In genomic region chr12:53078425-53079225, GRCh38 we compare ENCODE assay signal across 8 cellular contexts. TPM values are rescaled to one million over a fixed set of nuclear protein-coding genes. Genes with fewer than 3 reads are reported as not detected.
A peak's percentile ranks its signal among the peaks of the same experiment; 100 is the strongest.
DNase-seq lines count a peak whose midpoint lies in the region; ATAC-seq and TF ChIP-seq lines count a peak whose summit lies in the region.

No MANE protein-coding gene starts in this region.

- 24% methylated on average over 11 of the region's 25 CpGs for WGBS in esophagus muscularis mucosa
- no CpG with 5 or more reads among the region's 25 CpGs for WGBS in trophoblast cell (ENCODE audit: extremely low coverage, insufficient coverage, insufficient read length)

- TF ChIP-seq EP300 in esophagus muscularis mucosa (IDR thresholded peaks at IDR 0.05): no peak

- peak overlapping the region; percentile 66 to 78 (median 72) for H3K4me3 ChIP-seq in esophagus muscularis mucosa
- H3K4me3 ChIP-seq in trophoblast cell (ENCODE audit: low read depth, low read length): peak overlapping the region; percentile 76

- peak overlapping the region; percentile 57 for H2AFZ ChIP-seq in trophoblast cell (ENCODE audit: insufficient read depth, low read length, poor library complexity)

- H3K4me2 ChIP-seq in trophoblast cell (ENCODE audit: low read length): peak overlapping the region; percentile 80

- DNase-seq in AG08396 (ENCODE audit: low spot score): peak; percentile 30
- DNase-seq in activated B cell treated with CpG ODN at 0.5 μM for 24 hours: no peak
- no peak for DNase-seq in esophagus muscularis mucosa (ENCODE audit: extremely low spot score)
- peak in 1 of 2 donors; percentile 47 for DNase-seq in trophoblast cell
- DNase-seq in stimulated activated CD4-positive, alpha-beta T cell treated with anti-CD3 and anti-CD28 coated beads, Interleukin-15, amount 100 ng/mL, for 24 hours: no peak

- TF ChIP-seq CTCF in activated B cell treated with CpG ODN at 0.5 μM for 24 hours (IDR thresholded peaks at IDR 0.05) (no peak), esophagus muscularis mucosa (IDR thresholded peaks at IDR 0.05) (no peak)

- ATAC-seq in GM18873 (IDR thresholded peaks at IDR 0.05; ENCODE audit: low FRiP score, unreplicated experiment) (peak; percentile 14), HG03571 (IDR thresholded peaks at IDR 0.05; ENCODE audit: unreplicated experiment) (peak; percentile 16), activated B cell treated with CpG ODN at 0.5 μM for 24 hours (ENCODE audit: low read depth) (peak; percentile 17), GM21381 (IDR thresholded peaks at IDR 0.05; ENCODE audit: unreplicated experiment) (no peak)

- peak overlapping the region; percentile 51 for H3K18ac ChIP-seq in trophoblast cell (ENCODE audit: low read length)

- peak overlapping the region; percentile 3 for H2BK120ac ChIP-seq in trophoblast cell (ENCODE audit: insufficient read depth, low read length, poor library complexity)

- peak overlapping the region; percentile 92 for H3K4me3 Mint-ChIP-seq in activated B cell treated with CpG ODN at 0.5 μM for 24 hours

- H3K27ac Mint-ChIP-seq in activated B cell treated with CpG ODN at 0.5 μM for 24 hours: peak overlapping the region; percentile 73

- H3K36me3 Mint-ChIP-seq in activated B cell treated with CpG ODN at 0.5 μM for 24 hours (ENCODE audit: low read depth): peaks cover 44% of the 10 kb centered on the region

- H3K9me3 ChIP-seq in esophagus muscularis mucosa: no peaks in the 10 kb centered on the region
- H3K9me3 ChIP-seq in trophoblast cell (ENCODE audit: insufficient read depth, low read depth, low read length): peaks cover 3% of the 10 kb centered on the region

- intact Hi-C loops in activated B cell treated with CpG ODN at 0.5 μM for 24 hours (cut with micrococcal nuclease) (loop anchor here (1.0 to 10.0 kb wide), 5 partner anchors 21 to 246 kb away; partner anchors contain the start of genes AAAS, CSAD, EIF4B and ZNF740), esophagus muscularis mucosa (cut with DNase I) (loop anchor here (10.0 kb wide), 1 partner anchor 76 kb away; no protein-coding TSS in a partner anchor)

- no peak overlapping the region for H2AK5ac ChIP-seq in trophoblast cell (ENCODE audit: low read length)

- peak overlapping the region; percentile 91 to 96 (median 94) for H3K27ac ChIP-seq in esophagus muscularis mucosa (replicated peaks in 1 of 4)
- no peak overlapping the region for H3K27ac ChIP-seq in trophoblast cell (ENCODE audit: low read depth, low read length)

- peaks cover 8% of the 10 kb centered on the region for H3K79me2 ChIP-seq in trophoblast cell (ENCODE audit: control insufficient read depth, insufficient read depth, low read length, poor library complexity)

- no peaks in the 10 kb centered on the region for H3K27me3 Mint-ChIP-seq in activated B cell treated with CpG ODN at 0.5 μM for 24 hours

- peak overlapping the region; percentile 49 for H4K12ac ChIP-seq in trophoblast cell (ENCODE audit: low read depth, low read length)

- H3K9me3 Mint-ChIP-seq in activated B cell treated with CpG ODN at 0.5 μM for 24 hours: no peaks in the 10 kb centered on the region

- H3K79me1 ChIP-seq in trophoblast cell (ENCODE audit: low read length): peaks cover 9% of the 10 kb centered on the region

- peak overlapping the region; percentile 89 for H4K8ac ChIP-seq in trophoblast cell (ENCODE audit: low read depth, low read length)

- H3K9ac ChIP-seq in trophoblast cell (ENCODE audit: low read length): peak overlapping the region; percentile 67

- no peak overlapping the region for H2BK12ac ChIP-seq in trophoblast cell (ENCODE audit: low read length)

- H3K23ac ChIP-seq in trophoblast cell (ENCODE audit: low read length): no peak overlapping the region

- H3K27me3 ChIP-seq in esophagus muscularis mucosa: no peaks in the 10 kb centered on the region
- H3K27me3 ChIP-seq in trophoblast cell (ENCODE audit: insufficient read depth, low read length): no peaks in the 10 kb centered on the region

- H3K36me3 ChIP-seq in esophagus muscularis mucosa (peaks cover 20 to 37% (median 30%) of the 10 kb centered on the region in 4 donors), trophoblast cell (ENCODE audit: control insufficient read depth in 1 of 2, insufficient read depth in 2 of 2, low read length in 2 of 2) (peaks cover 12 to 14% of the 10 kb centered on the region in 2 experiments)

- peak overlapping the region; percentile 69 for H4K91ac ChIP-seq in trophoblast cell (ENCODE audit: low read depth, low read length)

- H3K14ac ChIP-seq in trophoblast cell (ENCODE audit: low read length): peak overlapping the region; percentile 97

- H3K4ac ChIP-seq in trophoblast cell (ENCODE audit: low read depth, low read length): peak overlapping the region; percentile 87

- POLR2A ChIA-PET in activated B cell treated with CpG ODN at 0.5 μM for 24 hours (lab: Charles Lee): interaction anchor here (0.7 to 2.1 kb wide), 20 partner anchors 12 to 1276 kb away, joined by 3 to 28 read pairs (median 7); partner anchors contain the start of genes AAAS, CSAD, EIF4B and IGFBP6

- peaks cover 38% of the 10 kb centered on the region for H3K4me1 Mint-ChIP-seq in activated B cell treated with CpG ODN at 0.5 μM for 24 hours

- CTCF ChIA-PET in activated B cell treated with CpG ODN at 0.5 μM for 24 hours (lab: Charles Lee): interaction anchor here (1.1 to 8.7 kb wide), 4 partner anchors 13 to 135 kb away, joined by 3 to 77 read pairs (median 7); no protein-coding TSS in a partner anchor

- no peak overlapping the region for H2BK5ac ChIP-seq in trophoblast cell (ENCODE audit: low read depth, low read length, poor library complexity)

- H3K4me1 ChIP-seq in esophagus muscularis mucosa (peaks cover 31 to 69% (median 67%) of the 10 kb centered on the region in 4 donors), trophoblast cell (ENCODE audit: control insufficient read depth in 1 of 2, insufficient read depth in 2 of 2, low read length in 2 of 2) (peaks cover 6 to 9% of the 10 kb centered on the region in 2 experiments)

- no peak for TF ChIP-seq POLR2A in esophagus muscularis mucosa (IDR thresholded peaks at IDR 0.05; ENCODE audit: low read depth)

RNA-seq across cellular contexts. Expression of gene SPRYD3, which starts 0.6 kb away (rescaled TPM):
- 32.5 and 33.9 TPM in 2 replicates for total RNA-seq in activated B cell treated with CpG ODN at 0.5 μM for 24 hours
- 100 to 1,000 TPM in 2 of 4 donors, 10 to 100 TPM in 2; 79.7 to 125 (median 99.1) TPM for total RNA-seq in esophagus muscularis mucosa
- polyA plus RNA-seq in trophoblast cell (2013): 7.1 and 7.5 TPM in 2 replicates

RNA-seq across cellular contexts. Expression of gene IGFBP6, which starts 18.8 kb away (rescaled TPM):
- not detected in 2 replicates for total RNA-seq in activated B cell treated with CpG ODN at 0.5 μM for 24 hours
- total RNA-seq in esophagus muscularis mucosa: 1,000 to 10,000 TPM in 1 of 4 donors, 100 to 1,000 TPM in 3; 626 to 1,141 (median 795) TPM
- 0.07 and 0.12 TPM in 2 replicates for polyA plus RNA-seq in trophoblast cell (2013)

RNA-seq across cellular contexts. Expression of gene SOAT2, which starts 24.7 kb away (rescaled TPM):
- not detected in 2 replicates for total RNA-seq in activated B cell treated with CpG ODN at 0.5 μM for 24 hours
- total RNA-seq in esophagus muscularis mucosa: not detected
- not detected in 2 replicates for polyA plus RNA-seq in trophoblast cell (2013)

RNA-seq across cellular contexts. Expression of gene TNS2, which starts 28.8 kb away (rescaled TPM):
- total RNA-seq in activated B cell treated with CpG ODN at 0.5 μM for 24 hours (0.29 and 1.5 TPM in 2 replicates), esophagus muscularis mucosa (100 to 1,000 TPM; 173 to 226 (median 202) TPM)
- 2.8 and 5.7 TPM in 2 replicates for polyA plus RNA-seq in trophoblast cell (2013)

Comparison
In these comparisons a context has a peak if more than half of its experiments do, and no peak if none do; other contexts are left out.
1. RNA of gene IGFBP6, which starts 18.8 kb away (total RNA-seq): 626 to 1,141 TPM in esophagus muscularis mucosa; not detected in activated B cell treated with CpG ODN at 0.5 μM for 24 hours; every median in the first group is over 100 times any median in the second.